ENCODE assay signal across 8 cellular contexts in the genomic region with DNA sequence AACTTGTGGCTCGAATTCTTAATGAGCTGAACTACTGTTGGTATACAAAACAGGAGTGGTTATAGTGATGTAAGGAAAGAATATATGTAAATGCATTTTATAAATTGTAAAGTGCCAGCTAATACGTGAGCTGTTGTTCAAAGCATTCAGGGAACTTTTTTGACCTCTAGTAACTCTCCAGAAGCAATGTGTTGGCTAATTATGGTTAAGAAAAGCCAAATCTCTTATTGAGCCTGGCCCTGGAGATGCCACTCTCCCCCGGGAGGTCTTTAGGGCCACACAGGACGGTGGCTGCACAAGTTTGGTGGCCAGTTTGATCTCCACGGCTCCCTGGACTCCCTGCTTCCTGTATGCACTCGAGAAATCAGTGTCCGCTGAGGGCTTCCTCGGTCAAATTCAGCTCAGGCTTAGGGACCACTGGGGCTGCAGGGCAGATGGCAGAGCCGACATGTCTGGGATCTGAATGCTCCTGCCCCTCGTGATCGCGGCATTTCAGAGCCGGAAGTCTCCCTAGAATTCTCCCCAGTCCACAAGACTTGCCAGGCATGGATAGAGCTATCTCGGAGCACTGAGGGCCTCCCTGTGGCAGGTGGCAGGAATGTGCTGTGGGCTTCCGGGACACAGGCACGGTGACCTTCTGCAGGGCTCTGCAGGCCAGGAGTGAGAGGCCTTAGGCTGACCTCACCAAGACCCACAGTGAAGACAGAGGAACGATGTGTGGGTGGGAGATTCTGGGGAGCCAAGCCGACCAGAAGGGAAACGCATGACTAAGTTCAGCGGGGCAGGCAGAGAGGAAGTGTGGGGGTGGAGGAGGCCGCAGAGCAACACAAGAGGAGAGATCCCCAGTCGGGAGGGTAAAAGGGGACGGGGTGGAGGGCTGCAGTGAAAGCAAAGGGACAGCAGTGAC. TPM values are rescaled to one million over a fixed set of nuclear protein-coding genes. Genes with fewer than 3 reads are reported as not detected.
DNase-seq lines count a peak whose midpoint lies in the region; ATAC-seq, FAIRE-seq and TF ChIP-seq lines count a peak whose summit lies in the region.

No MANE protein-coding gene starts in this region.

- H3K4me1 Mint-ChIP-seq in brain (peaks cover 28% of the 10 kb centered on the region), memory B cell (peaks cover 15% of the 10 kb centered on the region)
- peaks cover 37% of the 10 kb centered on the region for H3K4me1 Mint-ChIP-seq in stimulated activated naive CD8-positive, alpha-beta T cell treated with anti-CD3 and anti-CD28 coated beads, Interleukin-15, amount 100 ng/mL, for 72 hours

- ATAC-seq in memory B cell (ENCODE audit: low read depth) (peak; percentile 97), HG02623 (IDR thresholded peaks at IDR 0.05; ENCODE audit: unreplicated experiment) (no peak), HG02870 (IDR thresholded peaks at IDR 0.05; ENCODE audit: unreplicated experiment) (no peak)
- peak; percentile 91 for ATAC-seq in stimulated activated naive CD8-positive, alpha-beta T cell treated with anti-CD3 and anti-CD28 coated beads, Interleukin-15, amount 100 ng/mL, for 72 hours

- H3K27me3 Mint-ChIP-seq in brain (no peaks in the 10 kb centered on the region), memory B cell (no peaks in the 10 kb centered on the region)
- no peaks in the 10 kb centered on the region for H3K27me3 Mint-ChIP-seq in stimulated activated naive CD8-positive, alpha-beta T cell treated with anti-CD3 and anti-CD28 coated beads, Interleukin-15, amount 100 ng/mL, for 72 hours

- H3K36me3 Mint-ChIP-seq in brain (peaks cover 35% of the 10 kb centered on the region), memory B cell (peaks cover 15% of the 10 kb centered on the region)

- FAIRE-seq in GM18507 (lab: Jason Lieb, UNC), result peak; percentile 96

- DNase-seq in GM18507 (ENCODE audit: extremely low spot score, insufficient read length, low read depth) (peak; percentile 65), RKO (ENCODE audit: low spot score) (peak; percentile 15), memory B cell (ENCODE audit: low spot score in 2 of 2) (peak; percentile 20 to 38), middle frontal gyrus (ENCODE audit: extremely low spot score, low spot score) (no peak)
- DNase-seq in stimulated activated naive CD8-positive, alpha-beta T cell treated with anti-CD3 and anti-CD28 coated beads, Interleukin-15, amount 100 ng/mL, for 72 hours, result peak; percentile 53 to 59

- H3K27ac Mint-ChIP-seq in brain (peak overlapping the region in 4 of 5 experiments; percentile 2 to 42 (median 33)), memory B cell (peak overlapping the region; percentile 64)
- peak overlapping the region; percentile 20 to 75 for H3K27ac Mint-ChIP-seq in stimulated activated naive CD8-positive, alpha-beta T cell treated with anti-CD3 and anti-CD28 coated beads, Interleukin-15, amount 100 ng/mL, for 72 hours

- H3K9me3 Mint-ChIP-seq in brain (no peaks in the 10 kb centered on the region), memory B cell (no peaks in the 10 kb centered on the region)
- no peaks in the 10 kb centered on the region for H3K9me3 Mint-ChIP-seq in stimulated activated naive CD8-positive, alpha-beta T cell treated with anti-CD3 and anti-CD28 coated beads, Interleukin-15, amount 100 ng/mL, for 72 hours

- no peak for TF ChIP-seq CTCF in brain (conservative IDR thresholded peaks at IDR 0.05)

- H3K4me3 Mint-ChIP-seq in brain (no peak overlapping the region), memory B cell (peak overlapping the region; percentile 63)
- H3K4me3 Mint-ChIP-seq in stimulated activated naive CD8-positive, alpha-beta T cell treated with anti-CD3 and anti-CD28 coated beads, Interleukin-15, amount 100 ng/mL, for 72 hours, result peak overlapping the region; percentile 58 to 64

RNA-seq across cellular contexts. Expression of a gene that starts 18.6 kb away (rescaled TPM):
- 6.5 TPM for polyA plus RNA-seq in brain (ENCODE audit: insufficient read depth, low read depth, low replicate concordance)

Comparison
In these comparisons a context has a peak if more than half of its experiments do, and no peak if none do; other contexts are left out.
1. H3K4me3 Mint-ChIP-seq: peak in memory B cell (single experiment) and stimulated activated naive CD8-positive, alpha-beta T cell treated with anti-CD3 and anti-CD28 coated beads, Interleukin-15, amount 100 ng/mL, for 72 hours (2 of 2); none in brain (0 of 5).
2. ATAC-seq: peak in memory B cell (single experiment) and stimulated activated naive CD8-positive, alpha-beta T cell treated with anti-CD3 and anti-CD28 coated beads, Interleukin-15, amount 100 ng/mL, for 72 hours (single experiment); none in HG02623 (single experiment) and HG02870 (single experiment).
3. Peak in every context shown above with its lines, with median percentiles within 50 percentile points of each other: H3K27ac Mint-ChIP-seq.